ENCODE assay signal across 16 cellular contexts in genomic region chr2:153890572-153890971, GRCh38. TPM values are rescaled to one million over a fixed set of nuclear protein-coding genes. Genes with fewer than 3 reads are reported as not detected.
"Had no signal": no experiment of that assay in that cellular context is flagged by ENCODE, and none has a peak within 500 bp of the region (broad histone marks: within the 10 kb centered on the region; RNA-seq: fewer than 3 reads in every experiment).

No MANE protein-coding gene starts in this region.

- DNase-seq: activated CD4-positive, alpha-beta T cell treated with anti-CD3 and anti-CD28 coated beads for 1 hour; activated CD4-positive, alpha-beta T cell treated with anti-CD3 and anti-CD28 coated beads, Interleukin-2, amount 50 U/mL, for 4 hours; activated gamma-delta T cell; adrenal gland; effector CD8-positive, alpha-beta T cell; esophagus squamous epithelium; stimulated activated naive CD8-positive, alpha-beta T cell treated with anti-CD3 and anti-CD28 coated beads, Interleukin-15, Interleukin-2, amounts not matched to agents 100 U/mL and 50 U/mL, for 24 hours; T-helper 17 cell; tibial artery had no signal

- H3K27ac ChIP-seq: adrenal gland, esophagus squamous epithelium, right atrium auricular region, tibial artery, VCaP had no signal

- H3K4me1 ChIP-seq: esophagus squamous epithelium, right atrium auricular region, tibial artery had no signal

- H3K9me3 ChIP-seq: adrenal gland, esophagus squamous epithelium, right atrium auricular region, tibial artery had no signal

- H3K36me3 ChIP-seq: adrenal gland, esophagus squamous epithelium, right atrium auricular region, tibial artery had no signal

- H3K4me3 Mint-ChIP-seq: dendritic cell treated with granulocyte-macrophage colony-stimulating factor and Interleukin-4, amounts not matched to agents 40 ng/mL and 50 ng/mL, for 4 days; T-helper 17 cell had no signal

- H3K4me1 Mint-ChIP-seq: T-helper 17 cell had no signal

- H3K27ac Mint-ChIP-seq: activated naive CD4-positive, alpha-beta T cell treated with anti-CD3 and anti-CD28 coated beads, Interleukin-2, amount 50 U/mL, for 72 hours; dendritic cell treated with granulocyte-macrophage colony-stimulating factor and Interleukin-4, amounts not matched to agents 40 ng/mL and 50 ng/mL, for 4 days; progenitor cell of endocrine pancreas; T-helper 17 cell had no signal

- H3K4me3 ChIP-seq: adrenal gland, esophagus squamous epithelium, lung, right atrium auricular region, tibial artery had no signal

- H3K36me3 Mint-ChIP-seq: activated naive CD4-positive, alpha-beta T cell treated with anti-CD3 and anti-CD28 coated beads, Interleukin-2, amount 50 U/mL, for 72 hours had no signal

- H3K27me3 Mint-ChIP-seq: dendritic cell treated with granulocyte-macrophage colony-stimulating factor and Interleukin-4, amounts not matched to agents 40 ng/mL and 50 ng/mL, for 4 days; progenitor cell of endocrine pancreas; T-helper 17 cell had no signal

- H3K9me3 Mint-ChIP-seq: dendritic cell treated with granulocyte-macrophage colony-stimulating factor and Interleukin-4, amounts not matched to agents 40 ng/mL and 50 ng/mL, for 4 days had no signal

- H3K27me3 ChIP-seq: adrenal gland, esophagus squamous epithelium, right atrium auricular region, tibial artery had no signal

RNA-seq across cellular contexts. Expression of gene GALNT13, which starts 18.9 kb away (rescaled TPM):
- total RNA-seq: T-helper 17 cell had no signal
- polyA plus RNA-seq: keratinocyte had no signal
